Comparison of ENCODE assay signal across 8 cellular contexts in the genomic region with DNA sequence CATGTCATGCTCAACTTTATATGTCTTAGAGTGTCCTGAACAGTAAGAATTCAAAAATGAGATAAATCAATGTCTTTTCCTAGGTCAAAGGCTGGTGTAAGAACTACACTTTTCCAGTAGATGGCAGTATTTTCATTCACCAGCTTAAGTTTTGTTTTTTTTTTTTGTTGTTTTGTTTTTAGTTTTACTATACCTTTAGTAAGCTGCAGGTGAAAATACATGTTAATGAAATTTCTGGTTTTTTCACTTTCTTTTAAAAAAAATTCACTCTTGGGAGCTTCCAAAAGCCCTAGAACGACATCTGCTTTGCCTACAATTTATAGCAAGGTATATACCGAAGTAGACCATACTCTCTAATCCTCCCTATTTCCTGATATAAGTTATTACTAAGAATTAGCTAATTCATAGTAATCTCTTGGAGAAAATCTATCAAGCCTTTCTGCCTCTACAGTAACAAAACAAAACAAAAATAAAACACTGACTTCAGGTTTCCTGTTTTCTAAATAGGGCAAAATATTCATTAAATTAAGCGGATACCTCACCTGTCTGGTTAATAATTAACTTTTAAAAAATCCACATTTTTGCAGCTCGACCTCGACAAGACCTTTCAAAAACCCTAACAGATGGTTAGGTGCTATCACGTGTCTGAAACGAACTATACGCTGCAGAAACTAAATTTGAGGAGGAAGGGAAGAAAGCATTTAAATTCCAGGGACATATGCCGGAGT. TPM values are rescaled to one million over a fixed set of nuclear protein-coding genes. Genes with fewer than 3 reads are reported as not detected.
A peak's percentile ranks its signal among the peaks of the same experiment; 100 is the strongest.
DNase-seq lines count a peak whose midpoint lies in the region; ATAC-seq, FAIRE-seq and TF ChIP-seq lines count a peak whose summit lies in the region.

No MANE protein-coding gene starts in this region.

- H3K27me3 ChIP-seq in ACC112 (ENCODE audit: insufficient read depth, low read length) (no peaks in the 10 kb centered on the region), keratinocyte (ENCODE audit: control insufficient read depth, extremely low read depth, insufficient read depth, low read length) (no peaks in the 10 kb centered on the region), subcutaneous abdominal adipose tissue (ENCODE audit: control insufficient read depth in 5 of 5, insufficient read depth in 4 of 5, low read length in 5 of 5) (no peaks in the 10 kb centered on the region)

- H3K79me2 ChIP-seq in ACC112 (ENCODE audit: control insufficient read depth, insufficient read depth, low read length, unreplicated experiment) (peaks cover 22% of the 10 kb centered on the region), keratinocyte (ENCODE audit: control insufficient read depth, insufficient read depth, low read length) (peaks cover 21% of the 10 kb centered on the region)

- in situ Hi-C loops in astrocyte of the cerebellum (cut with HindIII; ENCODE audit: low sequenced_read_pairs), result no loop called here

- H3K27ac ChIP-seq in ACC112 (ENCODE audit: low read depth, low read length) (peak overlapping the region; percentile 96), keratinocyte (ENCODE audit: control insufficient read depth, insufficient read depth, low read length) (peak overlapping the region; percentile 78), subcutaneous abdominal adipose tissue (ENCODE audit: low read depth, low read length) (peak overlapping the region; percentile 99)

- H3K9me1 ChIP-seq in keratinocyte (ENCODE audit: control insufficient read depth, extremely low read depth, insufficient read depth, low read length), result no peaks in the 10 kb centered on the region

- H3K9me3 ChIP-seq in keratinocyte (ENCODE audit: control insufficient read depth, low read depth, low read length), result no peaks in the 10 kb centered on the region
- no peaks in the 10 kb centered on the region for H3K9me3 ChIP-seq in subcutaneous abdominal adipose tissue (ENCODE audit: control insufficient read depth in 5 of 5, low read length in 5 of 5)

- no peak for ATAC-seq in HG02884 (IDR thresholded peaks at IDR 0.05; ENCODE audit: unreplicated experiment)
- no peak for ATAC-seq in GM21723 (IDR thresholded peaks at IDR 0.05; ENCODE audit: unreplicated experiment)

- dilution Hi-C loops in keratinocyte (cut with MboI; ENCODE audit: extremely low pct_ligation_motif_present, low sequenced_read_pairs), result no loop called here

- peaks cover 4% of the 10 kb centered on the region for H3K4me1 ChIP-seq in ACC112 (ENCODE audit: control insufficient read depth, insufficient read depth, low read length, unreplicated experiment)
- H3K4me1 ChIP-seq in keratinocyte (ENCODE audit: control insufficient read depth, extremely low read depth, insufficient read depth, low read length), result peaks cover 16% of the 10 kb centered on the region
- H3K4me1 ChIP-seq in subcutaneous abdominal adipose tissue (ENCODE audit: control insufficient read depth in 5 of 5, insufficient read depth in 5 of 5, low read length in 5 of 5), result peaks cover 5 to 32% (median 21%) of the 10 kb centered on the region in 5 donors

- DNase-seq in NCI-H2107 (lab: John Stamatoyannopoulos, UW) (peak; percentile 21), astrocyte of the cerebellum (ENCODE audit: low read depth) (peak; percentile 39), keratinocyte (ENCODE audit: low read depth, low spot score) (no peak)

- H2AFZ ChIP-seq in ACC112 (ENCODE audit: low read length, unreplicated experiment) (no peak overlapping the region), keratinocyte (ENCODE audit: control insufficient read depth, low read length) (no peak overlapping the region)

- peak overlapping the region; percentile 90 for H3K9ac ChIP-seq in keratinocyte (ENCODE audit: control insufficient read depth, extremely low read depth, insufficient read depth, low read length)
- H3K9ac ChIP-seq in subcutaneous abdominal adipose tissue (ENCODE audit: low read length in 5 of 5), result peak overlapping the region; percentile 50 to 99 (median 97)

- TF ChIP-seq CTCF in astrocyte of the cerebellum (IDR thresholded peaks at IDR 0.05; ENCODE audit: low read depth, low read length, missing control alignments) (peak; percentile 52), keratinocyte (optimal IDR thresholded peaks at IDR 0.05 in 1 of 3, IDR thresholded peaks at IDR 0.05 in 1 of 3, conservative IDR thresholded peaks at IDR 0.05 in 1 of 3; ENCODE audit: extremely low read depth in 1 of 3, insufficient read depth in 2 of 3, low read length in 3 of 3) (peak in 2 of 3 experiments; percentile 64 to 69)

- peak; percentile 60 for FAIRE-seq in keratinocyte (lab: Jason Lieb, UNC)

- H4K20me1 ChIP-seq in keratinocyte (ENCODE audit: control insufficient read depth, extremely low read depth, insufficient read depth, low read length), result no peaks in the 10 kb centered on the region

- H3K4me2 ChIP-seq in keratinocyte (ENCODE audit: control insufficient read depth, extremely low read depth, insufficient read depth, low read depth, low read length), result peak overlapping the region; percentile 58

- H3K36me3 ChIP-seq in ACC112 (ENCODE audit: insufficient read depth, low read length) (no peaks in the 10 kb centered on the region), keratinocyte (ENCODE audit: control insufficient read depth in 2 of 2, extremely low read depth in 1 of 2, insufficient read depth in 2 of 2, low read length in 2 of 2) (peaks cover 1% of the 10 kb centered on the region in 2 experiments), subcutaneous abdominal adipose tissue (ENCODE audit: control insufficient read depth in 5 of 5, insufficient read depth in 5 of 5, low read length in 5 of 5) (peaks cover 0 to 1% (median 0%) of the 10 kb centered on the region in 5 donors)

- peak overlapping the region; percentile 86 for H3K4me3 ChIP-seq in ACC112 (ENCODE audit: low read depth, low read length)
- peak overlapping the region; percentile 72 for H3K4me3 ChIP-seq in GM08714 (ENCODE audit: low read length)
- H3K4me3 ChIP-seq in astrocyte of the cerebellum (ENCODE audit: low read depth, low read length), result peak overlapping the region; percentile 74
- H3K4me3 ChIP-seq in keratinocyte (ENCODE audit: control insufficient read depth in 2 of 3, extremely low read depth in 1 of 3, insufficient read depth in 2 of 3, low read depth in 1 of 3, low read length in 3 of 3), result peak overlapping the region; percentile 26 to 91 (median 85)
- peak overlapping the region; percentile 73 to 92 (median 84) for H3K4me3 ChIP-seq in subcutaneous abdominal adipose tissue (ENCODE audit: low read depth in 1 of 5, low read length in 5 of 5)

RNA-seq across cellular contexts. Expression of a gene that starts 2.7 kb away (rescaled TPM):
- polyA plus RNA-seq in keratinocyte, result 10.5 to 16.2 TPM (median 11.3 TPM) in 3 replicates
- 10.2 TPM for polyA plus RNA-seq in keratinocyte (2011; ENCODE audit: low read depth)
- 16.9 and 18.0 TPM in 2 replicates for polyA plus RNA-seq in keratinocyte (2011; cell fraction: cytosol; rRNA removed)
- polyA plus RNA-seq in keratinocyte (2011; cell fraction: nucleus; rRNA removed), result 66.2 and 90.8 TPM in 2 replicates
- 11.9 and 20.4 TPM in 2 replicates for polyA plus RNA-seq in keratinocyte (2012; ENCODE audit: low replicate concordance)
- polyA minus RNA-seq in keratinocyte, result 33.7 to 69.4 TPM (median 42.7 TPM) in 3 replicates
- 30.1 TPM for polyA minus RNA-seq in keratinocyte (2011; cell fraction: cytosol; rRNA and poly(A)+ RNA removed)
- 65.0 and 134 TPM in 2 replicates for polyA minus RNA-seq in keratinocyte (2011; cell fraction: nucleus; rRNA and poly(A)+ RNA removed)

RNA-seq across cellular contexts. Expression of a gene that starts 54.5 kb away (rescaled TPM):
- 10.9 to 19.5 TPM (median 17.0 TPM) in 3 replicates for polyA plus RNA-seq in keratinocyte
- 9.3 TPM for polyA plus RNA-seq in keratinocyte (2011; ENCODE audit: low read depth)
- polyA plus RNA-seq in keratinocyte (2011; cell fraction: cytosol; rRNA removed), result 9.6 and 22.3 TPM in 2 replicates
- 11.9 and 13.3 TPM in 2 replicates for polyA plus RNA-seq in keratinocyte (2011; cell fraction: nucleus; rRNA removed)
- polyA plus RNA-seq in keratinocyte (2012; ENCODE audit: low replicate concordance), result 14.1 and 14.7 TPM in 2 replicates
- polyA minus RNA-seq in keratinocyte, result 0.82 to 6.6 TPM (median 5.8 TPM) in 3 replicates
- polyA minus RNA-seq in keratinocyte (2011; cell fraction: cytosol; rRNA and poly(A)+ RNA removed), result 5.9 TPM
- polyA minus RNA-seq in keratinocyte (2011; cell fraction: nucleus; rRNA and poly(A)+ RNA removed), result 3.8 and 4.1 TPM in 2 replicates
